In genomic region chrX:39613508-39613921, GRCh38 we compare ENCODE assay signal across 8 cellular contexts.
DNase-seq lines count a peak whose midpoint lies in the region; ATAC-seq and TF ChIP-seq lines count a peak whose summit lies in the region.

No MANE protein-coding gene starts in this region.

- H3K27ac ChIP-seq in OCI-LY7 (ENCODE audit: low read depth, low read length, poor library complexity, severe bottlenecking) = no peak overlapping the region

- POLR2A ChIA-PET in OCI-LY7 (lab: Charles Lee) = no interaction called here

- no peaks in the 10 kb centered on the region for H4K20me1 ChIP-seq in OCI-LY7 (ENCODE audit: insufficient read depth, low read length)

- H3K4me3 Mint-ChIP-seq in central memory CD8-positive, alpha-beta T cell = peak overlapping the region; percentile 72
- H3K4me3 Mint-ChIP-seq in naive B cell = peak overlapping the region; percentile 50 to 89 (median 82)

- ATAC-seq in HG02642 (IDR thresholded peaks at IDR 0.05; ENCODE audit: poor library complexity, unreplicated experiment) = peak; percentile 32
- ATAC-seq in central memory CD8-positive, alpha-beta T cell (replicated peaks; ENCODE audit: extremely low read depth, poor library complexity, severe bottlenecking) = no peak
- peak in 1 of 2 donors; percentile 19 for ATAC-seq in naive B cell (ENCODE audit: low read depth in 2 of 2)

- peaks cover 14% of the 10 kb centered on the region for H3K4me1 Mint-ChIP-seq in central memory CD8-positive, alpha-beta T cell
- H3K4me1 Mint-ChIP-seq in naive B cell = peaks cover 12 to 24% (median 14%) of the 10 kb centered on the region in 3 donors

- H3K9me3 Mint-ChIP-seq in central memory CD8-positive, alpha-beta T cell = no peaks in the 10 kb centered on the region
- H3K9me3 Mint-ChIP-seq in naive B cell = peaks cover 2 to 15% (median 9%) of the 10 kb centered on the region in 7 donors

- TF ChIP-seq CTCF in OCI-LY7 (conservative IDR thresholded peaks at IDR 0.05; ENCODE audit: low read length) = no peak

- CTCF ChIA-PET in OCI-LY7 (lab: Charles Lee; ENCODE audit: unreplicated experiment) = no interaction called here

- H3K9me2 ChIP-seq in OCI-LY7 (ENCODE audit: insufficient read depth, low read length) = no peaks in the 10 kb centered on the region

- DNase-seq in Caki2 (ENCODE audit: low read depth) = peak; percentile 78
- peak; percentile 5 for DNase-seq in OCI-LY7 (ENCODE audit: low spot score)
- no peak for DNase-seq in central memory CD8-positive, alpha-beta T cell (ENCODE audit: low spot score in 2 of 2)
- DNase-seq in naive B cell = no peak
- no peak for DNase-seq in OCI-M2 (lab: John Stamatoyannopoulos, UW; ENCODE audit: unreplicated experiment)
- DNase-seq in dedifferentiated amniotic fluid mesenchymal stem cell (ENCODE audit: extremely low spot score) = no peak
- no peak for DNase-seq in cortex of kidney (lab: John Stamatoyannopoulos, UW)

- H3K4me1 ChIP-seq in OCI-LY7 (ENCODE audit: insufficient read depth, low read length, poor library complexity, severe bottlenecking) = no peaks in the 10 kb centered on the region

- no peaks in the 10 kb centered on the region for H3K36me3 ChIP-seq in OCI-LY7 (ENCODE audit: insufficient read depth, low read length)

- peak overlapping the region; percentile 69 for H3K4me2 ChIP-seq in OCI-LY7 (ENCODE audit: low read length)

- intact Hi-C loops in OCI-LY7 (cut with micrococcal nuclease; ENCODE audit: unreplicated experiment) = no loop called here

- H3K9me3 ChIP-seq in OCI-LY7 (ENCODE audit: low read length) = no peaks in the 10 kb centered on the region

- peak overlapping the region; percentile 55 for H3K4me3 ChIP-seq in OCI-LY7 (ENCODE audit: low read depth, low read length, poor library complexity, severe bottlenecking)

- no peaks in the 10 kb centered on the region for H3K36me3 Mint-ChIP-seq in central memory CD8-positive, alpha-beta T cell (ENCODE audit: insufficient read depth)
- peaks cover 0 to 7% of the 10 kb centered on the region in 2 donors for H3K36me3 Mint-ChIP-seq in naive B cell

- H3K79me2 ChIP-seq in OCI-LY7 (ENCODE audit: insufficient read depth, low read depth, low read length) = no peaks in the 10 kb centered on the region

- no peak overlapping the region for H3K27ac Mint-ChIP-seq in central memory CD8-positive, alpha-beta T cell (ENCODE audit: low read depth)
- H3K27ac Mint-ChIP-seq in naive B cell = peak overlapping the region in 3 of 6 donors; percentile 69 to 86 (median 78)

- in situ Hi-C loops in Caki2 (cut with HindIII; ENCODE audit: low pct_unique_long_range_greater_than_20kb, low sequenced_read_pairs) = no loop called here

- peaks cover 71% of the 10 kb centered on the region for H3K27me3 Mint-ChIP-seq in central memory CD8-positive, alpha-beta T cell
- peaks cover 37 to 70% (median 54%) of the 10 kb centered on the region in 3 donors for H3K27me3 Mint-ChIP-seq in naive B cell

- BruUV-seq in OCI-LY7 (replicated peaks; lab: Mats Ljungman, UMichigan) = no TSS peak

- no peak overlapping the region for H2AFZ ChIP-seq in OCI-LY7 (ENCODE audit: low read length)

Comparison
In these comparisons a context has a peak if more than half of its experiments do, and no peak if none do; other contexts are left out.
1. DNase-seq: peak in Caki2 (single experiment) and OCI-LY7 (single experiment); none in central memory CD8-positive, alpha-beta T cell (0 of 2), naive B cell (single experiment), OCI-M2 (single experiment), dedifferentiated amniotic fluid mesenchymal stem cell (single experiment) and cortex of kidney (single experiment).